In the genomic region with DNA sequence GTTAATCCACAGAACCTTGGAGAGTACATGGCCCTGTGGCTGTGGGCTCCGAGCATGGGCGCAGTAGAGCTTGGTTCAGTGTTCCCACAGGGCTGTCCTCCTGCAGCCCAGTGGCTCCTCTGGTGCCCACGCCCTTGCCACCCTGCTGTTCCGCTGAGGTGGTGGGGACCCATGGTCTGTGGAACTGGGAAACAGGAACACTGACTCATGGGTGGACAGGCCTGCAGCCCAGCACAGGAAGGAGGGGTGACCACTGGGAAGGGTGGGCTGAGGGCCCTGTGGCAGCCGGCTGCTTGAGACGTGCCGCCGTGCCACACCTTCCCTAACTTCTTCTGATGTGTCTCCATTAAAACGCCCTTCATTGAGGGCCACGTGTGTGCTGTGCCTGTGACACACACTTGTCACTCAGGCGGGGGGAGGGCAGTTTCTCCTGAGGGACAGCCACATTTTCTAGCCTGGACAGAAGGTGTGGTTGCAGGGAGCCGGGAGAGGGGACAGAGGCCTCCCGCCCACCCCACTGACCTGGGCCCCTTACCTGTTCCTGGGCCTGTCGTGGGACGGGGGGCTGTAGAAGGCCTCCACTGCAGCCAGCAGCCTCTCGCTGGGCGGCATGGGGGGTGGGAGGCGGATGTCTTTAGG, we compare ENCODE assay signal across 1 cellular context.
TF ChIP-seq lines count a peak whose summit lies in the region.

No MANE protein-coding gene starts in this region.

TF ChIP-seq in HepG2, 621 proteins besides CTCF, POLR2A, EP300 and RAD21:
- TF ChIP-seq NRL (CRISPR knock-in tag; IDR thresholded peaks at IDR 0.05; ENCODE audit: borderline replicate concordance) (no peak), ZC3H13 (CRISPR knock-in tag; IDR thresholded peaks at IDR 0.05) (0 out of 2 replicates have a peak, but pooled peaks have one; percentile 54), CBX1 (IDR thresholded peaks at IDR 0.05; ENCODE audit: low read depth) (peak; percentile 17), GATAD1 (CRISPR knock-in tag; IDR thresholded peaks at IDR 0.05) (no peak), POLR2G (IDR thresholded peaks at IDR 0.05; ENCODE audit: low read depth, low read length) (peak; percentile 51), AGO1 (IDR thresholded peaks at IDR 0.05; ENCODE audit: low read depth, low read length, poor library complexity, severe bottlenecking) (peak; percentile 38)
- TF ChIP-seq, protein P1, sequence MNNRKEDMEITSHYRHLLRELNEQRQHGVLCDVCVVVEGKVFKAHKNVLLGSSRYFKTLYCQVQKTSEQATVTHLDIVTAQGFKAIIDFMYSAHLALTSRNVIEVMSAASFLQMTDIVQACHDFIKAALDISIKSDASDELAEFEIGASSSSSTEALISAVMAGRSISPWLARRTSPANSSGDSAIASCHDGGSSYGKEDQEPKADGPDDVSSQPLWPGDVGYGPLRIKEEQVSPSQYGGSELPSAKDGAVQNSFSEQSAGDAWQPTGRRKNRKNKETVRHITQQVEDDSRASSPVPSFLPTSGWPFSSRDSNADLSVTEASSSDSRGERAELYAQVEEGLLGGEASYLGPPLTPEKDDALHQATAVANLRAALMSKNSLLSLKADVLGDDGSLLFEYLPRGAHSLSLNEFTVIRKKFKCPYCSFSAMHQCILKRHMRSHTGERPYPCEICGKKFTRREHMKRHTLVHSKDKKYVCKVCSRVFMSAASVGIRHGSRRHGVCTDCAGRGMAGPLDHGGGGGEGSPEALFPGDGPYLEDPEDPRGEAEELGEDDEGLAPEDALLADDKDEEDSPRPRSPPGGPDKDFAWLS (CRISPR knock-in tag; IDR thresholded peaks at IDR 0.05; ENCODE audit: borderline replicate concordance): 0 out of 2 replicates have a peak, but pooled peaks have one; percentile 39
